8 cellular contexts compared by ENCODE assay signal in genomic region chr3:179852117-179852886, GRCh38.
DNase-seq lines count a peak whose midpoint lies in the region; ATAC-seq, FAIRE-seq and TF ChIP-seq lines count a peak whose summit lies in the region.

No MANE protein-coding gene starts in this region.

- in situ Hi-C loops in brain microvascular endothelial cell (cut with HindIII; ENCODE audit: low pct_ligation_motif_present, low sequenced_read_pairs), result no loop called here

- FAIRE-seq in kidney (lab: Jason Lieb, UNC), result no peak

- no peak overlapping the region for H3K4me3 Mint-ChIP-seq in activated T-cell treated with anti-CD3 and anti-CD28 coated beads, Interleukin-2, amount 50 U/mL, for 24 hours

- no peaks in the 10 kb centered on the region for H3K4me1 Mint-ChIP-seq in activated T-cell treated with anti-CD3 and anti-CD28 coated beads, Interleukin-2, amount 50 U/mL, for 24 hours (ENCODE audit: low read depth)

- TF ChIP-seq CTCF in HL-60 (IDR thresholded peaks at IDR 0.05; ENCODE audit: insufficient read depth, low read length) (no peak), brain microvascular endothelial cell (IDR thresholded peaks at IDR 0.05; ENCODE audit: low read depth, low read length, missing control alignments) (peak; percentile 59), upper lobe of left lung (IDR thresholded peaks at IDR 0.05) (no peak), kidney (IDR thresholded peaks at IDR 0.05; ENCODE audit: borderline replicate concordance, extremely low read depth, insufficient read depth) (no peak)

- H3K27me3 ChIP-seq in HL-60 (ENCODE audit: insufficient read depth, poor library complexity, severe bottlenecking) (no peaks in the 10 kb centered on the region), brain microvascular endothelial cell (replicated peaks) (no peaks in the 10 kb centered on the region), upper lobe of left lung (no peaks in the 10 kb centered on the region)

- H3K27ac Mint-ChIP-seq in activated T-cell treated with anti-CD3 and anti-CD28 coated beads, Interleukin-2, amount 50 U/mL, for 24 hours, result no peak overlapping the region

- no peak overlapping the region for H3K9ac ChIP-seq in kidney (ENCODE audit: low read length in 2 of 2)

- H3K9me3 ChIP-seq in upper lobe of left lung (no peaks in the 10 kb centered on the region), kidney (ENCODE audit: control insufficient read depth in 1 of 2, low read length in 2 of 2) (no peaks in the 10 kb centered on the region)

- H3K36me3 ChIP-seq in brain microvascular endothelial cell (replicated peaks) (no peaks in the 10 kb centered on the region), upper lobe of left lung (no peaks in the 10 kb centered on the region), kidney (ENCODE audit: control insufficient read depth in 1 of 2, insufficient read depth in 2 of 2, low read length in 2 of 2) (no peaks in the 10 kb centered on the region)

- H3K4me3 ChIP-seq in HL-60 (replicated peaks; ENCODE audit: insufficient read depth, low read length), result no peak overlapping the region
- no peak overlapping the region for H3K4me3 ChIP-seq in brain microvascular endothelial cell (ENCODE audit: low read depth, low read length)
- H3K4me3 ChIP-seq in upper lobe of left lung, result no peak overlapping the region
- no peak overlapping the region for H3K4me3 ChIP-seq in kidney (ENCODE audit: low read length in 2 of 2)

- H3K4me1 ChIP-seq in upper lobe of left lung, result no peaks in the 10 kb centered on the region
- no peaks in the 10 kb centered on the region for H3K4me1 ChIP-seq in kidney (ENCODE audit: control insufficient read depth in 1 of 2, insufficient read depth in 1 of 2, low read depth in 1 of 2, low read length in 2 of 2)

- ATAC-seq in GM19468 (IDR thresholded peaks at IDR 0.05; ENCODE audit: extremely low read depth, unreplicated experiment), result peak; percentile 46
- peak; percentile 55 to 61 for ATAC-seq in upper lobe of left lung (ENCODE audit: low FRiP score in 2 of 2)
- no peak for ATAC-seq in GM21737 (IDR thresholded peaks at IDR 0.05; ENCODE audit: unreplicated experiment)

- no peaks in the 10 kb centered on the region for H3K27me3 Mint-ChIP-seq in activated T-cell treated with anti-CD3 and anti-CD28 coated beads, Interleukin-2, amount 50 U/mL, for 24 hours

- TF ChIP-seq EP300 in upper lobe of left lung (IDR thresholded peaks at IDR 0.05), result no peak

- H3K27ac ChIP-seq in HL-60 (replicated peaks) (no peak overlapping the region), brain microvascular endothelial cell (no peak overlapping the region), upper lobe of left lung (no peak overlapping the region), kidney (ENCODE audit: low read depth in 2 of 2, low read length in 2 of 2) (no peak overlapping the region)

- 69 to 86% methylated on average over 4 of the region's 4 CpGs for WGBS in upper lobe of left lung, 2 donors

- H3K36me3 Mint-ChIP-seq in activated T-cell treated with anti-CD3 and anti-CD28 coated beads, Interleukin-2, amount 50 U/mL, for 24 hours (ENCODE audit: low read depth), result no peaks in the 10 kb centered on the region

- intact Hi-C loops in kidney (cut with DNase I), result no loop called here

- DNase-seq in AG08396 (ENCODE audit: low spot score) (peak; percentile 58), HL-60 (ENCODE audit: low read depth in 1 of 2, low spot score in 1 of 2) (peak; percentile 7 to 17), brain microvascular endothelial cell (peak; percentile 28), upper lobe of left lung (no peak), kidney (no peak)
- DNase-seq in activated T-cell treated with anti-CD3 and anti-CD28 coated beads, Interleukin-2, amount 50 U/mL, for 24 hours, result no peak

- H3K9me3 Mint-ChIP-seq in activated T-cell treated with anti-CD3 and anti-CD28 coated beads, Interleukin-2, amount 50 U/mL, for 24 hours, result no peaks in the 10 kb centered on the region

- no peak for TF ChIP-seq POLR2A in upper lobe of left lung (IDR thresholded peaks at IDR 0.05)

Comparison
In these comparisons a context has a peak if more than half of its experiments do, and no peak if none do; other contexts are left out.
1. DNase-seq: peak in AG08396 (single experiment), HL-60 (2 of 2) and brain microvascular endothelial cell (single experiment); none in upper lobe of left lung (0 of 2), kidney (single experiment) and activated T-cell treated with anti-CD3 and anti-CD28 coated beads, Interleukin-2, amount 50 U/mL, for 24 hours (single experiment).